ENCODE assay signal across 1 cellular context in genomic region chr6:38187688-38188590, GRCh38.
TF ChIP-seq lines count a peak whose summit lies in the region.

No MANE protein-coding gene starts in this region.

TF ChIP-seq in H1, 55 proteins besides CTCF, POLR2A, EP300 and RAD21 (continued from another document):
- TF ChIP-seq, protein P1, sequence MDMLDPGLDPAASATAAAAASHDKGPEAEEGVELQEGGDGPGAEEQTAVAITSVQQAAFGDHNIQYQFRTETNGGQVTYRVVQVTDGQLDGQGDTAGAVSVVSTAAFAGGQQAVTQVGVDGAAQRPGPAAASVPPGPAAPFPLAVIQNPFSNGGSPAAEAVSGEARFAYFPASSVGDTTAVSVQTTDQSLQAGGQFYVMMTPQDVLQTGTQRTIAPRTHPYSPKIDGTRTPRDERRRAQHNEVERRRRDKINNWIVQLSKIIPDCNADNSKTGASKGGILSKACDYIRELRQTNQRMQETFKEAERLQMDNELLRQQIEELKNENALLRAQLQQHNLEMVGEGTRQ (IDR thresholded peaks at IDR 0.05; ENCODE audit: low read length), result no peak
- TF ChIP-seq SIX5 (IDR thresholded peaks at IDR 0.05; ENCODE audit: low read depth, low read length), result no peak
- TF ChIP-seq NANOG (IDR thresholded peaks at IDR 0.05; ENCODE audit: insufficient read depth, low read depth, low read length, poor library complexity, severe bottlenecking), result no peak
- no peak for TF ChIP-seq PHF8 (conservative IDR thresholded peaks at IDR 0.05; ENCODE audit: low read depth, low read length)
- TF ChIP-seq E2F6 (IDR thresholded peaks at IDR 0.05), result no peak
- no peak for TF ChIP-seq HDAC2 (IDR thresholded peaks at IDR 0.05; ENCODE audit: borderline replicate concordance in 1 of 2, low read depth in 2 of 2, low read length in 2 of 2)
- TF ChIP-seq EGR1 (IDR thresholded peaks at IDR 0.05; ENCODE audit: borderline replicate concordance, low read depth, low read length), result no peak
- TF ChIP-seq CHD1 (IDR thresholded peaks at IDR 0.05; ENCODE audit: low read depth, low read length), result no peak
- no peak for TF ChIP-seq GTF2F1 (IDR thresholded peaks at IDR 0.05; ENCODE audit: borderline replicate concordance, low read depth, low read length)
- TF ChIP-seq BACH1 (IDR thresholded peaks at IDR 0.05; ENCODE audit: low read length), result no peak
- no peak for TF ChIP-seq CHD2 (IDR thresholded peaks at IDR 0.05; ENCODE audit: low read length)
- no peak for TF ChIP-seq BCL11A (IDR thresholded peaks at IDR 0.05; ENCODE audit: low read depth in 2 of 2, low read length in 2 of 2)
- no peak for TF ChIP-seq CEBPB (IDR thresholded peaks at IDR 0.05; ENCODE audit: low read depth, low read length)
- no peak for TF ChIP-seq RFX5 (IDR thresholded peaks at IDR 0.05; ENCODE audit: borderline replicate concordance, low read depth, low read length)
